In the genomic region with DNA sequence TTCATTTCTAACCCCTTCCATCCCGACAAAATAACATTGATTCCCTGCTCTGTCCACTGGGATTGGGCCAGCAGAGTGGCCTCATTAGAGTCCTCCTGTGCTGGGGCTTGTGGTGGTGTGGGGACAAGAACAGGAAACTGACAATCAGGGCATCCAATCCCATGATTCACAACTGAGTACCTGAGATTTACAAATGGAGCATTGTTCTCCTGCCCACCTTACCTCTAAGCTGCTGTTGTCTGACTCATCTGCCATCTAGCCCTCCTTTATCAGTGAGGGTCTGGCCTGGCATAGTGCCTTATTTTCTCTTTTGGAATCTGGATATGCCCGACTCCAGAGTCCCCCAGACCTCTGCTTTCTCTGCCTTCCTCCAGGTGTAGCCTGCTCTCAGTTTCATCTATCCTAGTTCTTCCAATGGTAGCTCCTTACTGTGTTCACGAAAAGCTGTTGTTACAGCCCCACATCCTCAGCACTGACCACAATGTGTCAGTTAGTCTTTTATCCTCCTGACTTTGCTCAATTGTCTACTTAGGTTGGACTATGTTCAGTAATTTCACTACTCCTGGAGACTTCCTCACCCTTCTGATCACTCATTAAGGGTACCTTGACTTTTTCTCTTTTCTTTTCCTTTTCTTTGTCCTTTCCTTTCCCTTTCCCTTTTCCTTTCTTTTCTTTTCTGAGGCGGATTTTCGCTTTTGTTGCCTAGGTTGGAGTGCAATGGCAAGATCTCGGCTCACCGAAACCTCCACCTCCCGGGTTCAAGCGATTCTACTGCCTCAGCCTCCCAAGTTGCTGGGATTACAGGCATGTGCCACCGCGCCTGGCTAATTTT, we compare ENCODE assay signal across 37 cellular contexts. TPM values are rescaled to one million over a fixed set of nuclear protein-coding genes. Genes with fewer than 3 reads are reported as not detected.
DNase-seq lines count a peak whose midpoint lies in the region; ATAC-seq, FAIRE-seq and TF ChIP-seq lines count a peak whose summit lies in the region.
"Had no signal": no experiment of that assay in that cellular context is flagged by ENCODE, and none has a peak within 500 bp of the region (broad histone marks: within the 10 kb centered on the region; RNA-seq: fewer than 3 reads in every experiment).

No MANE protein-coding gene starts in this region.

- no peak for FAIRE-seq in GM12892 (lab: Jason Lieb, UNC)
- FAIRE-seq: A204.1, GM18507, TTC549 had no signal

- H3K4me3 ChIP-seq in HEK293 (ENCODE audit: low read depth, low read length) (no peak overlapping the region), neuronal stem cell (ENCODE audit: low read length in 2 of 2) (no peak overlapping the region)
- H3K4me3 ChIP-seq: breast epithelium, gastroesophageal sphincter, ovary had no signal

- no peak overlapping the region for H3K9ac ChIP-seq in neuronal stem cell (ENCODE audit: low read depth, low read length, poor library complexity)

- H3K4me3 Mint-ChIP-seq in activated CD8-positive, alpha-beta T cell treated with anti-CD3 and anti-CD28 coated beads for 36 hours = no peak overlapping the region
- no peak overlapping the region for H3K4me3 Mint-ChIP-seq in activated CD8-positive, alpha-beta T cell treated with anti-CD3 and anti-CD28 coated beads, Interleukin-2, amount 10 ng/mL, durations not matched to agents 7 days and 5 days
- no peak overlapping the region for H3K4me3 Mint-ChIP-seq in activated T-helper 17 cell treated with anti-CD3 and anti-CD28 coated beads, Interleukin-2, amount 50 U/mL, for 72 hours
- no peak overlapping the region for H3K4me3 Mint-ChIP-seq in T-cell
- H3K4me3 Mint-ChIP-seq: activated naive CD8-positive, alpha-beta T cell; CD4-positive, CD25-positive, alpha-beta regulatory T cell; nephron; stimulated activated memory B cell treated with anti-CD40 and anti-IgM and Interleukin-4, amounts not matched to agents 10 μg/mL and 1 μg/mL and 100 μg/mL, for 72 hours had no signal

- WGBS in neuronal stem cell (ENCODE audit: extremely low coverage in 2 of 2, insufficient read length in 2 of 2, insufficient replicate concordance in 1 of 2), 2 donors = no CpG with 5 or more reads among the region's 11 CpGs

- no peak for TF ChIP-seq POLR2A in GM12892 (IDR thresholded peaks at IDR 0.05; ENCODE audit: low read depth, low read length)

- H3K14ac ChIP-seq in neuronal stem cell (ENCODE audit: low read length) = no peak overlapping the region

- peaks cover 10% of the 10 kb centered on the region for H3K27me3 Mint-ChIP-seq in activated CD8-positive, alpha-beta T cell treated with anti-CD3 and anti-CD28 coated beads for 36 hours
- H3K27me3 Mint-ChIP-seq in activated CD8-positive, alpha-beta T cell treated with anti-CD3 and anti-CD28 coated beads, Interleukin-2, amount 10 ng/mL, durations not matched to agents 7 days and 5 days (ENCODE audit: low read depth) = peaks cover 8% of the 10 kb centered on the region
- H3K27me3 Mint-ChIP-seq in activated T-helper 17 cell treated with anti-CD3 and anti-CD28 coated beads, Interleukin-2, amount 50 U/mL, for 72 hours = peaks cover 17% of the 10 kb centered on the region
- peaks cover 6 to 8% of the 10 kb centered on the region in 2 donors for H3K27me3 Mint-ChIP-seq in T-cell

- H4K8ac ChIP-seq in neuronal stem cell (ENCODE audit: low read depth, low read length) = no peak overlapping the region

- CTCF ChIA-PET in activated CD8-positive, alpha-beta T cell treated with anti-CD3 and anti-CD28 coated beads for 36 hours (lab: Charles Lee) = interaction anchor here (0.9 to 1.5 kb wide), 2 partner anchors 20 to 60 kb away, joined by 4 to 6 read pairs; no protein-coding TSS in a partner anchor
- CTCF ChIA-PET in activated CD8-positive, alpha-beta T cell treated with anti-CD3 and anti-CD28 coated beads, Interleukin-2, amount 10 ng/mL, durations not matched to agents 7 days and 5 days (lab: Charles Lee) = interaction anchor here (1.4 kb wide), 1 partner anchor 36 kb away, joined by 5 read pairs; no protein-coding TSS in a partner anchor
- CTCF ChIA-PET in HEK293 (lab: Yijun Ruan, JAX) (interaction anchor here (0.7 kb wide), 1 partner anchor 13 kb away, joined by 3 read pairs; no protein-coding TSS in a partner anchor), T-cell (lab: Charles Lee) (no interaction called here)

- H2AFZ ChIP-seq in neuronal stem cell (ENCODE audit: low read length) = no peak overlapping the region

- H3K9me3 Mint-ChIP-seq in activated CD8-positive, alpha-beta T cell treated with anti-CD3 and anti-CD28 coated beads for 36 hours = no peaks in the 10 kb centered on the region
- no peaks in the 10 kb centered on the region for H3K9me3 Mint-ChIP-seq in activated CD8-positive, alpha-beta T cell treated with anti-CD3 and anti-CD28 coated beads, Interleukin-2, amount 10 ng/mL, durations not matched to agents 7 days and 5 days (ENCODE audit: insufficient read depth)
- H3K9me3 Mint-ChIP-seq in activated T-helper 17 cell treated with anti-CD3 and anti-CD28 coated beads, Interleukin-2, amount 50 U/mL, for 72 hours = no peaks in the 10 kb centered on the region
- no peaks in the 10 kb centered on the region for H3K9me3 Mint-ChIP-seq in T-cell
- H3K9me3 Mint-ChIP-seq: stimulated activated memory B cell treated with anti-CD40 and anti-IgM and Interleukin-4, amounts not matched to agents 10 μg/mL and 1 μg/mL and 100 μg/mL, for 72 hours had no signal

- H3K23ac ChIP-seq in neuronal stem cell (ENCODE audit: low read depth, low read length, poor library complexity) = peak overlapping the region; percentile 53

- H3K4me1 ChIP-seq in HEK293 (ENCODE audit: control insufficient read depth, insufficient read depth, low read length) (no peaks in the 10 kb centered on the region), neuronal stem cell (ENCODE audit: control insufficient read depth in 2 of 2, insufficient read depth in 1 of 2, low read depth in 1 of 2, low read length in 2 of 2) (peaks cover 0 to 6% of the 10 kb centered on the region in 2 donors)
- H3K4me1 ChIP-seq: breast epithelium, gastroesophageal sphincter had no signal

- H3K18ac ChIP-seq in neuronal stem cell (ENCODE audit: low read length) = no peak overlapping the region

- POLR2A ChIA-PET in activated CD8-positive, alpha-beta T cell treated with anti-CD3 and anti-CD28 coated beads for 36 hours (lab: Charles Lee) = no interaction called here
- POLR2A ChIA-PET in activated CD8-positive, alpha-beta T cell treated with anti-CD3 and anti-CD28 coated beads, Interleukin-2, amount 10 ng/mL, durations not matched to agents 7 days and 5 days (lab: Charles Lee) = no interaction called here
- POLR2A ChIA-PET in HEK293 (lab: Yijun Ruan, JAX) (no interaction called here), T-cell (lab: Charles Lee) (interaction anchor here in 1 of 2 donors (0.5 kb wide), 1 partner anchor 76 kb away, joined by 3 read pairs; no protein-coding TSS in a partner anchor)

- H3K79me1 ChIP-seq in neuronal stem cell (ENCODE audit: low read depth, low read length) = no peaks in the 10 kb centered on the region

- H3K9me3 ChIP-seq in HEK293 (ENCODE audit: control insufficient read depth, insufficient read depth, low read depth, low read length) (no peaks in the 10 kb centered on the region), neuronal stem cell (replicated peaks in 1 of 2; ENCODE audit: control insufficient read depth in 2 of 2, insufficient read depth in 1 of 2, low read depth in 1 of 2, low read length in 2 of 2) (no peaks in the 10 kb centered on the region)
- H3K9me3 ChIP-seq: breast epithelium, gastroesophageal sphincter, ovary had no signal

- peaks cover 0 to 38% (median 0%) of the 10 kb centered on the region in 3 experiments for H3K27me3 ChIP-seq in neuronal stem cell (ENCODE audit: control insufficient read depth in 3 of 3, insufficient read depth in 3 of 3, low read depth in 1 of 3, low read length in 3 of 3)
- H3K27me3 ChIP-seq: ovary had no signal

- H3K4ac ChIP-seq in neuronal stem cell (ENCODE audit: low read length) = no peak overlapping the region

- H2BK12ac ChIP-seq in neuronal stem cell (ENCODE audit: low read length) = no peak overlapping the region

- DNase-seq in activated CD8-positive, alpha-beta T cell treated with anti-CD3 and anti-CD28 coated beads for 36 hours = no peak
- no peak for DNase-seq in activated CD8-positive, alpha-beta T cell treated with anti-CD3 and anti-CD28 coated beads, Interleukin-2, amount 10 ng/mL, durations not matched to agents 7 days and 5 days
- DNase-seq in neuronal stem cell (ENCODE audit: low spot score) = no peak
- DNase-seq in T-cell = no peak
- DNase-seq in GM12892 (ENCODE audit: insufficient read length) = no peak
- DNase-seq: activated CD4-positive, alpha-beta T cell treated with anti-CD3 and anti-CD28 coated beads, Interleukin-2, amount 50 U/mL, for 4 hours; activated CD4-positive, CD25-positive, alpha-beta regulatory T cell; activated CD8-positive, alpha-beta memory T cell treated with anti-CD3 and anti-CD28 coated beads, Interleukin-2, amount 50 U/mL, for 4 hours; AML-193; HCEC 1CT; hippocampal formation; IMR-90; NCI-H1092; NCI-H1694 treated with DMSO at 0.1 percent for 48 hours; NCI-H446 treated with DMSO at 0.1 percent for 48 hours; NCI-H774; ovary; RPMI8226; stimulated activated CD4-positive, alpha-beta T cell treated with anti-CD3 and anti-CD28 coated beads, Interleukin-15, amount 100 ng/mL, for 24 hours; trophoblast cell had no signal

- no peak overlapping the region for H3K27ac ChIP-seq in HEK293 (ENCODE audit: extremely low read depth, low read depth, low read length)
- no peak overlapping the region for H3K27ac ChIP-seq in neuronal stem cell (replicated peaks; ENCODE audit: low read length)
- H3K27ac ChIP-seq: breast epithelium, gastroesophageal sphincter, ovary had no signal

- ATAC-seq in activated CD8-positive, alpha-beta T cell treated with anti-CD3 and anti-CD28 coated beads for 36 hours = peak; percentile 45
- ATAC-seq in activated CD8-positive, alpha-beta T cell treated with anti-CD3 and anti-CD28 coated beads, Interleukin-2, amount 10 ng/mL, durations not matched to agents 7 days and 5 days = no peak
- peak; percentile 31 for ATAC-seq in activated T-helper 17 cell treated with anti-CD3 and anti-CD28 coated beads, Interleukin-2, amount 50 U/mL, for 72 hours (replicated peaks)
- ATAC-seq in T-cell (replicated peaks in 1 of 4) = no peak
- no peak for ATAC-seq in GM21717 (IDR thresholded peaks at IDR 0.05; ENCODE audit: unreplicated experiment)
- ATAC-seq: gastroesophageal sphincter; stimulated activated memory B cell treated with anti-CD40 and anti-IgM and Interleukin-4, amounts not matched to agents 10 μg/mL and 1 μg/mL and 100 μg/mL, for 72 hours had no signal

- no peak for TF ChIP-seq CTCF in activated CD8-positive, alpha-beta T cell treated with anti-CD3 and anti-CD28 coated beads for 36 hours (IDR thresholded peaks at IDR 0.05)
- TF ChIP-seq CTCF in HEK293 (tag by site-specific recombination; IDR thresholded peaks at IDR 0.05) = no peak

- intact Hi-C loops in activated CD8-positive, alpha-beta T cell treated with anti-CD3 and anti-CD28 coated beads for 36 hours (cut with micrococcal nuclease) = no loop called here

- peaks cover 22% of the 10 kb centered on the region for H3K4me1 Mint-ChIP-seq in activated CD8-positive, alpha-beta T cell treated with anti-CD3 and anti-CD28 coated beads for 36 hours (ENCODE audit: low read depth)
- peaks cover 26% of the 10 kb centered on the region for H3K4me1 Mint-ChIP-seq in activated CD8-positive, alpha-beta T cell treated with anti-CD3 and anti-CD28 coated beads, Interleukin-2, amount 10 ng/mL, durations not matched to agents 7 days and 5 days (ENCODE audit: low read depth)
- H3K4me1 Mint-ChIP-seq in activated T-helper 17 cell treated with anti-CD3 and anti-CD28 coated beads, Interleukin-2, amount 50 U/mL, for 72 hours = peaks cover 4% of the 10 kb centered on the region
- H3K4me1 Mint-ChIP-seq in T-cell = peaks cover 32 to 56% (median 34%) of the 10 kb centered on the region in 3 donors

- no peak overlapping the region for H2BK15ac ChIP-seq in neuronal stem cell (ENCODE audit: low read length)

- H3K4me2 ChIP-seq in neuronal stem cell (ENCODE audit: insufficient read depth, low read length, poor library complexity, severe bottlenecking) = no peak overlapping the region

- no peak overlapping the region for H2BK120ac ChIP-seq in neuronal stem cell (ENCODE audit: low read depth, low read length)

- no peak overlapping the region for H2AK5ac ChIP-seq in neuronal stem cell (ENCODE audit: low read depth, low read length)

- no peaks in the 10 kb centered on the region for H3K36me3 Mint-ChIP-seq in activated CD8-positive, alpha-beta T cell treated with anti-CD3 and anti-CD28 coated beads for 36 hours (ENCODE audit: low read depth)
- H3K36me3 Mint-ChIP-seq in activated CD8-positive, alpha-beta T cell treated with anti-CD3 and anti-CD28 coated beads, Interleukin-2, amount 10 ng/mL, durations not matched to agents 7 days and 5 days (ENCODE audit: low read depth) = no peaks in the 10 kb centered on the region
- H3K36me3 Mint-ChIP-seq in activated T-helper 17 cell treated with anti-CD3 and anti-CD28 coated beads, Interleukin-2, amount 50 U/mL, for 72 hours (ENCODE audit: low read depth) = no peaks in the 10 kb centered on the region
- H3K36me3 Mint-ChIP-seq in T-cell = no peaks in the 10 kb centered on the region
- H3K36me3 Mint-ChIP-seq: activated naive CD8-positive, alpha-beta T cell; CD4-positive, CD25-positive, alpha-beta regulatory T cell; stimulated activated memory B cell treated with anti-CD40 and anti-IgM and Interleukin-4, amounts not matched to agents 10 μg/mL and 1 μg/mL and 100 μg/mL, for 72 hours had no signal

- no peak overlapping the region for H3K27ac Mint-ChIP-seq in activated CD8-positive, alpha-beta T cell treated with anti-CD3 and anti-CD28 coated beads for 36 hours
- H3K27ac Mint-ChIP-seq in activated CD8-positive, alpha-beta T cell treated with anti-CD3 and anti-CD28 coated beads, Interleukin-2, amount 10 ng/mL, durations not matched to agents 7 days and 5 days = no peak overlapping the region
- no peak overlapping the region for H3K27ac Mint-ChIP-seq in activated T-helper 17 cell treated with anti-CD3 and anti-CD28 coated beads, Interleukin-2, amount 50 U/mL, for 72 hours
- H3K27ac Mint-ChIP-seq in T-cell = no peak overlapping the region
- H3K27ac Mint-ChIP-seq: activated naive CD8-positive, alpha-beta T cell; CD4-positive, CD25-positive, alpha-beta regulatory T cell; nephron; stimulated activated memory B cell treated with anti-CD40 and anti-IgM and Interleukin-4, amounts not matched to agents 10 μg/mL and 1 μg/mL and 100 μg/mL, for 72 hours had no signal

- no peaks in the 10 kb centered on the region for H3K36me3 ChIP-seq in HEK293 (ENCODE audit: control insufficient read depth in 2 of 2, insufficient read depth in 1 of 2, low read length in 2 of 2)
- H3K36me3 ChIP-seq in neuronal stem cell (replicated peaks in 1 of 2; ENCODE audit: control insufficient read depth in 2 of 2, insufficient read depth in 2 of 2, low read length in 2 of 2) = no peaks in the 10 kb centered on the region
- H3K36me3 ChIP-seq: breast epithelium, gastroesophageal sphincter, ovary had no signal

- no peak overlapping the region for H2BK5ac ChIP-seq in neuronal stem cell (ENCODE audit: low read length)

- H4K91ac ChIP-seq in neuronal stem cell (ENCODE audit: low read depth, low read length, poor library complexity) = no peak overlapping the region

RNA-seq across cellular contexts. Expression of gene WNT8A, which starts 13.4 kb away (rescaled TPM):
- not detected for total RNA-seq in activated CD8-positive, alpha-beta T cell treated with anti-CD3 and anti-CD28 coated beads for 36 hours
- total RNA-seq in activated CD8-positive, alpha-beta T cell treated with anti-CD3 and anti-CD28 coated beads, Interleukin-2, amount 10 ng/mL, durations not matched to agents 7 days and 5 days = not detected
- not detected for total RNA-seq in activated T-helper 17 cell treated with anti-CD3 and anti-CD28 coated beads, Interleukin-2, amount 50 U/mL, for 72 hours
- 0.20 TPM for polyA plus RNA-seq in neuronal stem cell (2013, experiment 1 of 2)
- 0.22 TPM for polyA plus RNA-seq in neuronal stem cell (2013, experiment 2 of 2)
- not detected for total RNA-seq in T-cell
- polyA plus RNA-seq in GM12892 (2012; ENCODE audit: missing spikeins) = not detected
- total RNA-seq: breast epithelium; CD4-positive, CD25-positive, alpha-beta regulatory T cell; fibroblast of lung; gastroesophageal sphincter; IMR-90; LHCN-M2; mucosa of gallbladder; ovary; SK-MEL-5; subcutaneous adipose tissue had no signal
- polyA plus RNA-seq: CD4-positive, CD25-positive, alpha-beta regulatory T cell; fibroblast of lung; IMR-90; ovary had no signal

RNA-seq across cellular contexts. Expression of gene NME5, which starts 42.0 kb away (rescaled TPM):
- not detected for total RNA-seq in activated CD8-positive, alpha-beta T cell treated with anti-CD3 and anti-CD28 coated beads for 36 hours
- not detected for total RNA-seq in activated CD8-positive, alpha-beta T cell treated with anti-CD3 and anti-CD28 coated beads, Interleukin-2, amount 10 ng/mL, durations not matched to agents 7 days and 5 days
- total RNA-seq in activated T-helper 17 cell treated with anti-CD3 and anti-CD28 coated beads, Interleukin-2, amount 50 U/mL, for 72 hours = not detected
- polyA plus RNA-seq in neuronal stem cell (2013, experiment 1 of 2) = 11.2 TPM
- 11.2 TPM for polyA plus RNA-seq in neuronal stem cell (2013, experiment 2 of 2)
- not detected for total RNA-seq in T-cell
- 0.68 TPM for polyA plus RNA-seq in GM12892 (2012; ENCODE audit: missing spikeins)
- total RNA-seq: CD4-positive, CD25-positive, alpha-beta regulatory T cell had no signal
- polyA plus RNA-seq: CD4-positive, CD25-positive, alpha-beta regulatory T cell had no signal

Comparison
In these comparisons a context has a peak if more than half of its experiments do, and no peak if none do; other contexts are left out.
1. ATAC-seq: peak in activated CD8-positive, alpha-beta T cell treated with anti-CD3 and anti-CD28 coated beads for 36 hours (single experiment) and activated T-helper 17 cell treated with anti-CD3 and anti-CD28 coated beads, Interleukin-2, amount 50 U/mL, for 72 hours (single experiment); none in activated CD8-positive, alpha-beta T cell treated with anti-CD3 and anti-CD28 coated beads, Interleukin-2, amount 10 ng/mL, durations not matched to agents 7 days and 5 days (single experiment), T-cell (0 of 4) and GM21717 (single experiment).
2. CTCF ChIA-PET loops: an anchor here in activated CD8-positive, alpha-beta T cell treated with anti-CD3 and anti-CD28 coated beads for 36 hours (0.9 to 1.5 kb wide), activated CD8-positive, alpha-beta T cell treated with anti-CD3 and anti-CD28 coated beads, Interleukin-2, amount 10 ng/mL, durations not matched to agents 7 days and 5 days (1.4 kb wide) and HEK293 (0.7 kb wide); none called in T-cell.